ENCODE assay signal across 7 cellular contexts in the genomic region with DNA sequence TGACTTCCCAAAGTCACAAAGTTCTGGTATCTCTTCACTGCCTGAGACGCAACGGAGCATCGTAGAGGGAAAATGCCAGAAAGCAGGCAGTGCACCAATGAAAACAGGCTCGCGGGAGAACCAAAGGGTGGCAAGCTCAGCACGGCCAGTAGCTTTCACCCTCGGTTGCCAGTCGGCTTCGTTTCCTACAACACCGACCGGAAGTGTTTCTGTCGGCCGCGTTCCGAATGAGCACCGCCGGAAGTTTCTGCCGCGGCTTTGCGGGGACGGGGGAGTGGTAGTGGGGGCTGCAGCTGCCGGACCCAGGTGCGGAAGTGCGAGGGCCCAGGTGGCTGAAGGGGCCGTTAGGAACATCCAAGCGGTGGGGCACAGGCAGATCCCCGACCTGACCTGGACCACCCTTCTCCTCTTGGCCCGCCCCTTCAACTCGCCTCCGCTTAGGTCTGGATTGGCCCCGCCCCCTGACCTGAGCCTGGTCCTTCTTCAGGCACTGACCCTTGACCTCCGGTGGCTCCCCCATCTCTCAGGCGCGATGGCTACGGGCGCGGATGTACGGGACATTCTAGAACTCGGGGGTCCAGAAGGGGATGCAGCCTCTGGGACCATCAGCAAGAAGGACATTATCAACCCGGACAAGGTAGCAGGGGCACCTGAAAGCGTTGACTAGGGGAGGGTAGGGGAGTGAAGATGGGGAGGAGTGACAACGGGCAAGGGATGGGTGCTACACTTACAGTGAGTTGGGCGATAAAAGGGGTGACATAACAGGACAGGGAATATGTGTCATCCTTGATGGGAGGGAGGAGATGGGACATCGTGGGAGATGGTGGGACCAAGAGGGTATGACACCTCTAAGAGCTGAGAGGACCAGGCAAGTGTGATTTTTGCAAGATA.
A peak's percentile ranks its signal among the peaks of the same experiment; 100 is the strongest.
DNase-seq lines count a peak whose midpoint lies in the region; ATAC-seq lines count a peak whose summit lies in the region.

A gene with protein sequence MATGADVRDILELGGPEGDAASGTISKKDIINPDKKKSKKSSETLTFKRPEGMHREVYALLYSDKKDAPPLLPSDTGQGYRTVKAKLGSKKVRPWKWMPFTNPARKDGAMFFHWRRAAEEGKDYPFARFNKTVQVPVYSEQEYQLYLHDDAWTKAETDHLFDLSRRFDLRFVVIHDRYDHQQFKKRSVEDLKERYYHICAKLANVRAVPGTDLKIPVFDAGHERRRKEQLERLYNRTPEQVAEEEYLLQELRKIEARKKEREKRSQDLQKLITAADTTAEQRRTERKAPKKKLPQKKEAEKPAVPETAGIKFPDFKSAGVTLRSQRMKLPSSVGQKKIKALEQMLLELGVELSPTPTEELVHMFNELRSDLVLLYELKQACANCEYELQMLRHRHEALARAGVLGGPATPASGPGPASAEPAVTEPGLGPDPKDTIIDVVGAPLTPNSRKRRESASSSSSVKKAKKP (plus strand): TSS at position 250 of the 891 bp plus-strand sequence. CDS start 283 bp downstream, at position 533.

- peak; percentile 67 for ATAC-seq in GM18867 (IDR thresholded peaks at IDR 0.05; ENCODE audit: unreplicated experiment)
- ATAC-seq in HG03108 (IDR thresholded peaks at IDR 0.05; ENCODE audit: unreplicated experiment): peak; percentile 51

- DNase-seq in NCI-H226 (peak; percentile 77), iris pigment epithelial cell (ENCODE audit: low read depth) (peak; percentile 80)
- peak; percentile 62 to 79 (median 70) for DNase-seq in activated CD4-positive, CD25-positive, alpha-beta regulatory T cell (lab: John Stamatoyannopoulos, UW)
- peak; percentile 80 for DNase-seq in central memory CD4-positive, alpha-beta T cell
- peak; percentile 75 to 84 for DNase-seq in stimulated activated CD4-positive, alpha-beta T cell treated with anti-CD3 and anti-CD28 coated beads, Interleukin-12 subunit alpha, Interleukin-12 subunit beta, amount 100 ng/mL, for 24 hours (ENCODE audit: low read depth in 2 of 2)

Comparison
In these comparisons a context has a peak if more than half of its experiments do, and no peak if none do; other contexts are left out.
1. Peak in every context shown above with its lines: DNase-seq and ATAC-seq.